In genomic region chrX:130084651-130085237, GRCh38 we compare ENCODE assay signal across 9 cellular contexts. TPM values are rescaled to one million over a fixed set of nuclear protein-coding genes. Genes with fewer than 3 reads are reported as not detected.
DNase-seq lines count a peak whose midpoint lies in the region; ATAC-seq and TF ChIP-seq lines count a peak whose summit lies in the region.
"Had no signal": no experiment of that assay in that cellular context is flagged by ENCODE, and none has a peak within 500 bp of the region (broad histone marks: within the 10 kb centered on the region; RNA-seq: fewer than 3 reads in every experiment).

No MANE protein-coding gene starts in this region.

- BruUV-seq in MCF 10A (replicated peaks; lab: Mats Ljungman, UMichigan) = no TSS peak

- H3K36me3 Mint-ChIP-seq in MCF 10A (ENCODE audit: insufficient read depth, unreplicated experiment) = peaks cover 14% of the 10 kb centered on the region

- no peak overlapping the region for H3K27ac Mint-ChIP-seq in MCF 10A (ENCODE audit: low read depth, unreplicated experiment)

- POLR2A ChIA-PET in MCF 10A (lab: Yijun Ruan, JAX) = no interaction called here

- H3K27ac ChIP-seq in Peyer's patch (peak overlapping the region; percentile 60 to 81 (median 67)), skeletal muscle tissue (ENCODE audit: low read depth, low read length) (peak overlapping the region; percentile 56)
- H3K27ac ChIP-seq: A549 had no signal

- H3K27me3 ChIP-seq in Peyer's patch (no peaks in the 10 kb centered on the region), skeletal muscle tissue (ENCODE audit: control insufficient read depth in 3 of 3, insufficient read depth in 3 of 3, low read length in 3 of 3) (no peaks in the 10 kb centered on the region)

- peak; percentile 26 for DNase-seq in SKM-1 treated with dmso at 0.1 percent for 144 hours (lab: John Stamatoyannopoulos, UW; ENCODE audit: unreplicated experiment)
- no peak for DNase-seq in SKM-1 (lab: John Stamatoyannopoulos, UW; ENCODE audit: unreplicated experiment)
- peak in 1 of 3 donors; percentile 39 for DNase-seq in Peyer's patch
- no peak for DNase-seq in HT-29 (ENCODE audit: low spot score)
- DNase-seq in Ammon's horn (ENCODE audit: low spot score) = no peak
- no peak for DNase-seq in MCF 10A (ENCODE audit: unreplicated experiment)

- no peaks in the 10 kb centered on the region for H3K36me3 ChIP-seq in Peyer's patch
- no peaks in the 10 kb centered on the region for H3K36me3 ChIP-seq in skeletal muscle tissue (ENCODE audit: control insufficient read depth in 3 of 3, insufficient read depth in 3 of 3, low read length in 3 of 3)

- peaks cover 0 to 32% (median 14%) of the 10 kb centered on the region in 4 donors for H3K4me1 ChIP-seq in Peyer's patch
- H3K4me1 ChIP-seq in skeletal muscle tissue (ENCODE audit: control insufficient read depth in 3 of 3, insufficient read depth in 3 of 3, low read length in 3 of 3) = peaks cover 16 to 24% (median 19%) of the 10 kb centered on the region in 3 donors

- TF ChIP-seq CTCF in Peyer's patch (IDR thresholded peaks at IDR 0.05) = no peak
- no peak for TF ChIP-seq CTCF in MCF 10A (IDR thresholded peaks at IDR 0.05; ENCODE audit: unreplicated experiment)

- no peaks in the 10 kb centered on the region for H3K9me3 Mint-ChIP-seq in MCF 10A (ENCODE audit: unreplicated experiment)

- peaks cover 2% of the 10 kb centered on the region for H3K27me3 Mint-ChIP-seq in MCF 10A (ENCODE audit: insufficient read depth, unreplicated experiment)

- TF ChIP-seq POLR2A in Peyer's patch (IDR thresholded peaks at IDR 0.05) = no peak

- intact Hi-C loops in MCF 10A (cut with micrococcal nuclease) = no loop called here

- H3K9ac ChIP-seq in skeletal muscle tissue (ENCODE audit: low read depth in 1 of 3, low read length in 3 of 3) = no peak overlapping the region

- H3K9me3 ChIP-seq in Peyer's patch = no peaks in the 10 kb centered on the region
- no peaks in the 10 kb centered on the region for H3K9me3 ChIP-seq in skeletal muscle tissue (ENCODE audit: control insufficient read depth in 3 of 3, low read length in 3 of 3)
- H3K9me3 ChIP-seq: A549 had no signal

- H3K4me3 Mint-ChIP-seq in MCF 10A (ENCODE audit: unreplicated experiment) = no peak overlapping the region

- H3K4me1 Mint-ChIP-seq in MCF 10A (ENCODE audit: insufficient read depth, unreplicated experiment) = no peaks in the 10 kb centered on the region

- H3K4me3 ChIP-seq in Peyer's patch (peak overlapping the region in 2 of 4 donors; percentile 19 to 23), skeletal muscle tissue (ENCODE audit: low read length in 3 of 3) (no peak overlapping the region)
- H3K4me3 ChIP-seq: A549 had no signal

- CTCF ChIA-PET in MCF 10A (lab: Yijun Ruan, JAX) = interaction anchor here (0.6 to 0.9 kb wide), 2 partner anchors 104 to 109 kb away, joined by 3 read pairs; no protein-coding TSS in a partner anchor

- peak; percentile 49 for ATAC-seq in HG02642 (IDR thresholded peaks at IDR 0.05; ENCODE audit: poor library complexity, unreplicated experiment)
- ATAC-seq: A549 had no signal

RNA-seq across cellular contexts. Expression of gene ELF4, which starts 25.6 kb away (rescaled TPM):
- total RNA-seq in Peyer's patch (10 to 100 TPM; 17.3 to 47.3 (median 43.7) TPM), skeletal muscle tissue (5.7 TPM), MCF 10A (2022) (19.5 and 23.6 TPM in 2 replicates)
- 39.8 and 42.4 TPM in 2 replicates for total RNA-seq in HT-29 (2014; rRNA removed; shearing (Covaris generic))
